26 cellular contexts compared by ENCODE assay signal in the genomic region with DNA sequence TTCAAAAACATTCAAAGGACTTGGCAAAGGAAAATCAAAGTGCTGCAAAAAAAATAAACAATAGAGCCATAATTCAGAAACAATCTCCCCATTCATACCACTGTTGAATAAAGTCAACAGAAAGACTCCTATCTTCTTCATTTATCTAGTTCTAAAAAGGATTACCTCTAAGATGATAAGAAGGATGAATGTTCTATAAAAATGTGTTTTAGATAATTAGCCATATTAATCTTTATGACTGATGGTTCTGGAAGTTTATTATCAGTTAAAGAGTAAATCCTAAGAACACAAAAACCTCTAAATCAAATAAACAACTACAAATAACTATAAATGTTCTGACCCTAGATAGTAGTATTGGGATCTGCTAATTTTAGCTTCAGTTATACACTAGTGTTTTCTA.
"Had no signal": no experiment of that assay in that cellular context is flagged by ENCODE, and none has a peak within 500 bp of the region (broad histone marks: within the 10 kb centered on the region; RNA-seq: fewer than 3 reads in every experiment).

No MANE protein-coding gene starts in this region.

- H3K27ac Mint-ChIP-seq: activated CD4-positive, alpha-beta memory T cell treated with anti-CD3 and anti-CD28 coated beads, Interleukin-2, amount 10 ng/mL, durations not matched to agents 7 days and 5 days; activated CD4-positive, alpha-beta T cell treated with anti-CD3 and anti-CD28 coated beads for 36 hours; activated naive CD4-positive, alpha-beta T cell treated with anti-CD3 and anti-CD28 coated beads for 36 hours; activated naive CD8-positive, alpha-beta T cell; activated T-helper 17 cell treated with anti-CD3 and anti-CD28 coated beads, Interleukin-2, amount 50 U/mL, for 72 hours had no signal

- DNase-seq: activated CD4-positive, alpha-beta memory T cell treated with anti-CD3 and anti-CD28 coated beads, Interleukin-2, amount 10 ng/mL, durations not matched to agents 7 days and 5 days; activated CD4-positive, alpha-beta T cell treated with anti-CD3 and anti-CD28 coated beads for 36 hours; activated CD4-positive, alpha-beta T cell treated with anti-CD3 and anti-CD28 coated beads, Interleukin-2, amount 50 U/mL, for 1 hour; activated gamma-delta T cell; activated naive CD4-positive, alpha-beta T cell treated with anti-CD3 and anti-CD28 coated beads for 36 hours; activated T-cell treated with anti-CD3 and anti-CD28 coated beads for 4 hours; activated T-cell treated with anti-CD3 and anti-CD28 coated beads, Interleukin-2, amount 50 U/mL, for 48 hours; brain microvascular endothelial cell; NCI-H1092; NCI-H1417 treated with DMSO at 0.1 percent for 48 hours; NCI-H1694 treated with DMSO at 0.1 percent for 48 hours; NCI-H2029 treated with DMSO at 0.1 percent for 48 hours; NCI-H510A treated with DMSO at 0.1 percent for 48 hours; NCI-H69; NK-92 treated with Interleukin-12 subunit alpha and Interleukin-12 subunit beta, amount 100 ng/mL, for 24 hours; OCI-M1; SHP77; T-helper 2 cell; T1000; WERI-Rb-1 had no signal

- H3K4me1 Mint-ChIP-seq: activated CD4-positive, alpha-beta memory T cell treated with anti-CD3 and anti-CD28 coated beads, Interleukin-2, amount 10 ng/mL, durations not matched to agents 7 days and 5 days; activated CD4-positive, alpha-beta T cell treated with anti-CD3 and anti-CD28 coated beads for 36 hours; activated T-helper 17 cell treated with anti-CD3 and anti-CD28 coated beads, Interleukin-2, amount 50 U/mL, for 72 hours had no signal

- H3K27me3 ChIP-seq: brain microvascular endothelial cell, cardiac muscle cell, SJSA1 had no signal

- H3K4me2 ChIP-seq: KMS-11 had no signal

- H3K4me3 Mint-ChIP-seq: activated CD4-positive, alpha-beta memory T cell treated with anti-CD3 and anti-CD28 coated beads, Interleukin-2, amount 10 ng/mL, durations not matched to agents 7 days and 5 days; activated CD4-positive, alpha-beta T cell treated with anti-CD3 and anti-CD28 coated beads for 36 hours; activated naive CD4-positive, alpha-beta T cell treated with anti-CD3 and anti-CD28 coated beads for 36 hours; activated naive CD8-positive, alpha-beta T cell; activated T-helper 17 cell treated with anti-CD3 and anti-CD28 coated beads, Interleukin-2, amount 50 U/mL, for 72 hours had no signal

- H3K9ac ChIP-seq: KMS-11 had no signal

- H3K4me3 ChIP-seq: cardiac muscle cell, SJSA1 had no signal

- FAIRE-seq: RCC 7860 had no signal

- ATAC-seq: activated CD4-positive, alpha-beta T cell treated with anti-CD3 and anti-CD28 coated beads for 36 hours; activated T-helper 17 cell treated with anti-CD3 and anti-CD28 coated beads, Interleukin-2, amount 50 U/mL, for 72 hours had no signal

- H3K27ac ChIP-seq: brain microvascular endothelial cell, cardiac muscle cell, KMS-11, SJSA1, WERI-Rb-1 had no signal

- H3K27me3 Mint-ChIP-seq: activated CD4-positive, alpha-beta memory T cell treated with anti-CD3 and anti-CD28 coated beads, Interleukin-2, amount 10 ng/mL, durations not matched to agents 7 days and 5 days; activated CD4-positive, alpha-beta T cell treated with anti-CD3 and anti-CD28 coated beads for 36 hours; activated naive CD8-positive, alpha-beta T cell; activated T-helper 17 cell treated with anti-CD3 and anti-CD28 coated beads, Interleukin-2, amount 50 U/mL, for 72 hours had no signal

- H3K9me3 ChIP-seq: SJSA1 had no signal
